In the genomic region with DNA sequence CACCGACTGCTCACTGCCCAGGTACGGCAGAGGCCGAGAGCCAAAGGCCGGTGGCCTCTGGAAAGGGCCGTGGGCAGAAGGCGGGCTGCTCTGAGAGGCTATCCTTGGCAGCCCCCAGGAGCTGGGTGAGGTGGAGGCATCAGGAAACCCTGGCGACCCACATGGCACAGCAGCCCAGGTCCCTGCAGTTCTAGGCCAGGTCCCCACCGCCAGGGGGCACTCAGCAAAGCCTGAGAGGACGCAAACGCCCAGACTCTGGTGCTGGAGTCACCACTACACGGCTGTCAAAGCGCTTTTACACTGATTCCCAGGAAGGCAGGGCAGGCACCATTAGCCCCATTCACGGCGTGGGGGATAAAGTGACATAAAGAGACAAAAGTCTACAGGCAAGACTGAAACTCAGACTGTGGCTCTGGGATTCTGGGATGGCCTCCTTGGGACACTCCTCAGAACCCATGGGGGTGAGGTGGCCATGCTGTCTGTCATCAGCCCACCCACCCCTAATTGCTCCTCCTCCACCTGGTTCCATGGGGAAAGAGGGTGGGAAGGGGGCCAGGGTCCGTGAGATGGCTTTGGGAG, we compare ENCODE assay signal across 8 cellular contexts. TPM values are rescaled to one million over a fixed set of nuclear protein-coding genes. Genes with fewer than 3 reads are reported as not detected.
A peak's percentile ranks its signal among the peaks of the same experiment; 100 is the strongest.
DNase-seq lines count a peak whose midpoint lies in the region; ATAC-seq, FAIRE-seq and TF ChIP-seq lines count a peak whose summit lies in the region.

No MANE protein-coding gene starts in this region.

- no peak overlapping the region for H3K27ac ChIP-seq in SK-N-MC
- no peak overlapping the region for H3K27ac ChIP-seq in pancreas
- H3K27ac ChIP-seq in tibial artery: no peak overlapping the region

- intact Hi-C loops in pancreas (cut with DNase I): loop anchor here in 2 of 3 donors (5.0 to 10.0 kb wide), 2 partner anchors 156 to 158 kb away; no protein-coding TSS in a partner anchor
- intact Hi-C loops in tibial artery (cut with DNase I; ENCODE audit: low total_unique reads): loop anchor here (5.0 to 10.0 kb wide), 2 partner anchors 68 to 161 kb away; partner anchors contain the start of genes NOL9 and TAS1R1

- H3K36me3 ChIP-seq in Loucy (ENCODE audit: insufficient read depth, low read length) (no peaks in the 10 kb centered on the region), SK-N-MC (ENCODE audit: insufficient read depth, low read length) (no peaks in the 10 kb centered on the region), pancreas (no peaks in the 10 kb centered on the region), tibial artery (no peaks in the 10 kb centered on the region)

- H2AFZ ChIP-seq in Loucy (ENCODE audit: low read length): no peak overlapping the region

- peak; percentile 90 for TF ChIP-seq CTCF in Loucy (conservative IDR thresholded peaks at IDR 0.05; ENCODE audit: low read length)
- peak; percentile 79 to 89 (median 88) for TF ChIP-seq CTCF in pancreas (IDR thresholded peaks at IDR 0.05)
- TF ChIP-seq CTCF in tibial artery (IDR thresholded peaks at IDR 0.05): peak; percentile 83 to 86

- H3K4me1 ChIP-seq in Loucy (ENCODE audit: insufficient read depth, low read length, poor library complexity, severe bottlenecking) (peaks cover 17% of the 10 kb centered on the region), pancreas (no peaks in the 10 kb centered on the region), tibial artery (peaks cover 5 to 41% (median 32%) of the 10 kb centered on the region in 4 donors)

- no peaks in the 10 kb centered on the region for H4K20me1 ChIP-seq in Loucy (ENCODE audit: insufficient read depth, low read length, poor library complexity, severe bottlenecking)

- H3K9ac ChIP-seq in Loucy (ENCODE audit: low read depth, low read length, poor library complexity, severe bottlenecking) (no peak overlapping the region), SK-N-MC (ENCODE audit: insufficient read length) (no peak overlapping the region)

- H3F3A ChIP-seq in Loucy (ENCODE audit: low read depth): peaks cover 5% of the 10 kb centered on the region; the same call in 1 of the 2 replicates

- peak overlapping the region; percentile 11 for H3K4me2 ChIP-seq in Loucy (ENCODE audit: low read depth, low read length, poor library complexity, severe bottlenecking)

- no peaks in the 10 kb centered on the region for H3K9me3 ChIP-seq in Loucy (ENCODE audit: insufficient read depth, low read depth, low read length)
- H3K9me3 ChIP-seq in SK-N-MC (ENCODE audit: low read depth, low read length): no peaks in the 10 kb centered on the region
- no peaks in the 10 kb centered on the region for H3K9me3 ChIP-seq in pancreas
- no peaks in the 10 kb centered on the region for H3K9me3 ChIP-seq in tibial artery

- no peaks in the 10 kb centered on the region for H3K27me3 ChIP-seq in Loucy (ENCODE audit: insufficient read depth, low read length, poor library complexity, severe bottlenecking)
- no peaks in the 10 kb centered on the region for H3K27me3 ChIP-seq in pancreas
- peaks cover 0 to 49% of the 10 kb centered on the region in 2 donors for H3K27me3 ChIP-seq in tibial artery

- FAIRE-seq in pancreas (lab: Jason Lieb, UNC): no peak

- peak; percentile 45 to 75 (median 68) for ATAC-seq in pancreas

- no peaks in the 10 kb centered on the region for H3K9me2 ChIP-seq in Loucy (replicated peaks; ENCODE audit: low read depth, low read length)

- DNase-seq in NCI-H187 (lab: John Stamatoyannopoulos, UW) (peak; percentile 11 to 60), NCI-H187 treated with DMSO at 0.1 percent for 48 hours (lab: John Stamatoyannopoulos, UW) (no peak), SK-N-MC (ENCODE audit: low read depth, low spot score) (peak; percentile 53), glomerular endothelial cell (ENCODE audit: extremely low read depth, low read depth, low spot score) (peak; percentile 48), pancreas (peak; percentile 74 to 94 (median 87)), tibial artery (peak; percentile 81 to 89)
- peak; percentile 89 for DNase-seq in activated naive CD4-positive, alpha-beta T cell treated with Interleukin-2 at 50 U/mL for 16 hours

- 3% methylated on average over 15 of the region's 15 CpGs for WGBS in pancreas, 2 donors

- no peak overlapping the region for H3K4me3 ChIP-seq in Loucy (ENCODE audit: low read length, poor library complexity, severe bottlenecking)
- no peak overlapping the region for H3K4me3 ChIP-seq in SK-N-MC
- no peak overlapping the region for H3K4me3 ChIP-seq in pancreas
- no peak overlapping the region for H3K4me3 ChIP-seq in tibial artery

- 0 out of 2 replicates have a peak, but pooled peaks cover 4% of the 10 kb centered on the region for H3K79me2 ChIP-seq in Loucy (ENCODE audit: insufficient read depth, low read length)

RNA-seq across cellular contexts. Expression of gene PLEKHG5, which starts 4.9 kb away (rescaled TPM):
- total RNA-seq in glomerular endothelial cell (44.9 and 63.7 TPM in 2 replicates), pancreas (1 to 10 TPM; 1.5 to 3.9 (median 2.6) TPM)
- 1 to 10 TPM; 6.2 to 7.3 TPM for polyA plus RNA-seq in pancreas

RNA-seq across cellular contexts. Expression of gene TNFRSF25, which starts 20.5 kb away (rescaled TPM):
- total RNA-seq in glomerular endothelial cell (34.5 and 57.9 TPM in 2 replicates), pancreas (1 to 10 TPM in 5 of 6 donors, under 1 TPM in 1; 0.98 to 2.9 (median 2.4) TPM)
- 10 to 100 TPM; 13.4 to 26.7 TPM for polyA plus RNA-seq in pancreas
